In the genomic region with DNA sequence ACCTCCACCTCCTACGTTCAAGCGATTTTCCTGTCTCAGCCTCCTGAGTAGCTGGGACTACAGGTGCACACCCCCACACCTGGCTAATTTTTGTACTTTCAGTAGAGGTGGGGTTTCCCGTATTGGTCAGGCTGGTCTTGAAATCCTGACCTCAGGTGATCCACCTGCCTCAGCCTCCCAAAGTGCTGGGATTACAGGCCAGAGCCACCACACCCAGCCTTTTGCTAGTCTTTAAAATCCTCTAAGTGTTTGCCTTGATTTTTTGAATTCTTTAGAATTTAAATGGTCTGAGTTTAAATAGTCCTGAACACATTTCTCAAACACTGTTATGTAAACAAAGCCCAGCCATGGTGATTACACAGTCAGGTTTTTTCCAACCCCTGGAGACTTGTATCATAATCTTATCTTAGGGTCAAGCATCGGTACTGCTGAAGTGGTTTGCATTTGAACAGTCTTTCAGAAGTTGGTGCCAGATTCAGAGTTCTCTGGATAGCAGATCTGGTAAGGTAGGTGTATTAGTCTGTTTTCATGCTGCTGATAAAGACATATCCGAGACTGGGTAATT, we compare ENCODE assay signal across 22 cellular contexts. TPM values are rescaled to one million over a fixed set of nuclear protein-coding genes. Genes with fewer than 3 reads are reported as not detected.
A peak's percentile ranks its signal among the peaks of the same experiment; 100 is the strongest.
DNase-seq lines count a peak whose midpoint lies in the region; ATAC-seq, FAIRE-seq and TF ChIP-seq lines count a peak whose summit lies in the region.
"Had no signal": no experiment of that assay in that cellular context is flagged by ENCODE, and none has a peak within 500 bp of the region (broad histone marks: within the 10 kb centered on the region; RNA-seq: fewer than 3 reads in every experiment).

No MANE protein-coding gene starts in this region.

- DNase-seq in astrocyte of the spinal cord (ENCODE audit: low read depth, low spot score) (peak; percentile 7), HepG2 (ENCODE audit: low spot score) (peak; percentile 37), type B pancreatic cell (ENCODE audit: extremely low spot score, unreplicated experiment) (no peak), anterior cingulate cortex (lab: John Stamatoyannopoulos, UW) (no peak), globus pallidus (ENCODE audit: low spot score) (no peak), occipital lobe (lab: John Stamatoyannopoulos, UW) (no peak)
- DNase-seq: activated effector memory CD4-positive, alpha-beta T cell treated with Interleukin-2 at 50 U/mL for 16 hours; CD4-positive, alpha-beta memory T cell; DMS153; effector CD4-positive, alpha-beta T cell; H7; left colon; NCI-H1105; NCI-H2081; NCI-H510A; Peyer's patch had no signal

- no peaks in the 10 kb centered on the region for H3K27me3 Mint-ChIP-seq in type B pancreatic cell

- H3K4me3 Mint-ChIP-seq in type B pancreatic cell, result no peak overlapping the region
- H3K4me3 Mint-ChIP-seq: CD4-positive, alpha-beta memory T cell; central memory CD8-positive, alpha-beta T cell; neural crest cell had no signal

- intact Hi-C loops in HepG2 (cut with micrococcal nuclease; ENCODE audit: unreplicated experiment), result no loop called here

- no peaks in the 10 kb centered on the region for H3K36me3 Mint-ChIP-seq in type B pancreatic cell
- H3K36me3 Mint-ChIP-seq: CD4-positive, alpha-beta memory T cell had no signal

- TF ChIP-seq CTCF in HEK293 (tag by site-specific recombination; IDR thresholded peaks at IDR 0.05), result no peak
- no peak for TF ChIP-seq CTCF in astrocyte of the spinal cord (IDR thresholded peaks at IDR 0.05; ENCODE audit: low read depth, low read length)
- no peak for TF ChIP-seq CTCF in HepG2 (CRISPR knock-in tag; IDR thresholded peaks at IDR 0.05)
- TF ChIP-seq CTCF in type B pancreatic cell (conservative IDR thresholded peaks at IDR 0.05), result no peak

- H3K4me1 ChIP-seq in HEK293 (ENCODE audit: control insufficient read depth, insufficient read depth, low read length) (0 out of 2 replicates have a peak, but pooled peaks cover 3% of the 10 kb centered on the region), HepG2 (ENCODE audit: insufficient read depth, low read length) (peaks cover 54% of the 10 kb centered on the region)
- H3K4me1 ChIP-seq: Peyer's patch had no signal

- POLR2A ChIA-PET in HEK293 (lab: Yijun Ruan, JAX) (no interaction called here), HepG2 (lab: Yijun Ruan, JAX) (no interaction called here)

- H4K20me1 ChIP-seq in HepG2 (ENCODE audit: insufficient read depth, low read length), result no peaks in the 10 kb centered on the region

- no peak for FAIRE-seq in HepG2 (lab: Jason Lieb, UNC)
- FAIRE-seq: GM12892 had no signal

- TF ChIP-seq EP300 in HepG2 (IDR thresholded peaks at IDR 0.05; ENCODE audit: low read depth in 2 of 2, low read length in 2 of 2) (peak in 1 of 2 experiments; percentile 31; a peak in 1 of 4 replicates), HepG2 (CRISPR knock-in tag; IDR thresholded peaks at IDR 0.05; ENCODE audit: borderline replicate concordance) (no peak)

- no peak for ATAC-seq in HepG2
- ATAC-seq: left colon had no signal

- peak overlapping the region; percentile 12 for H3K27ac Mint-ChIP-seq in type B pancreatic cell
- H3K27ac Mint-ChIP-seq: CD4-positive, alpha-beta memory T cell had no signal

- no TSS peak for BruUV-seq in HepG2 (replicated peaks; lab: Mats Ljungman, UMichigan)

- H3K27me3 ChIP-seq in HepG2 (ENCODE audit: control insufficient read depth in 1 of 2, insufficient read depth in 2 of 2, low read length in 2 of 2), result peaks cover 1 to 18% of the 10 kb centered on the region in 2 experiments; a peak in 1 of 5 replicates
- H3K27me3 ChIP-seq: esophagus muscularis mucosa, Peyer's patch, SJSA1 had no signal

- in situ Hi-C loops in astrocyte of the spinal cord (cut with HindIII; ENCODE audit: low sequenced_read_pairs), result no loop called here
- in situ Hi-C loops in HepG2 (cut with HindIII; ENCODE audit: extremely low pct_ligation_motif_present, low pct_unique_long_range_greater_than_20kb), result no loop called here

- H3K27ac ChIP-seq in HEK293 (ENCODE audit: extremely low read depth, low read depth, low read length), result no peak overlapping the region
- no peak overlapping the region for H3K27ac ChIP-seq in HepG2 (ENCODE audit: extremely low read length, insufficient read depth, low read length)
- H3K27ac ChIP-seq: esophagus muscularis mucosa, Peyer's patch, SJSA1 had no signal

- H3K79me2 ChIP-seq in HepG2 (ENCODE audit: insufficient read depth, low read length), result no peaks in the 10 kb centered on the region

- H3K9me3 ChIP-seq in HEK293 (ENCODE audit: control insufficient read depth, insufficient read depth, low read depth, low read length) (no peaks in the 10 kb centered on the region), HepG2 (ENCODE audit: low read length) (no peaks in the 10 kb centered on the region)
- H3K9me3 ChIP-seq: esophagus muscularis mucosa, Peyer's patch, SJSA1 had no signal

- 25% methylated on average over 5 of the region's 5 CpGs for WGBS in HepG2 (ENCODE audit: low lambda C conversion rate)

- TF ChIP-seq POLR2A in HepG2 (IDR thresholded peaks at IDR 0.05; ENCODE audit: insufficient read depth in 1 of 2, low read depth in 2 of 2, low read length in 2 of 2), result no peak

- H3K4me1 Mint-ChIP-seq in type B pancreatic cell (ENCODE audit: unreplicated experiment), result peaks cover 4% of the 10 kb centered on the region
- H3K4me1 Mint-ChIP-seq: CD4-positive, alpha-beta memory T cell; central memory CD8-positive, alpha-beta T cell; neural crest cell had no signal

- H3K9ac ChIP-seq in HepG2 (ENCODE audit: insufficient read depth, low read depth, low read length), result no peak overlapping the region

- H3K4me2 ChIP-seq in HepG2 (ENCODE audit: low read depth, low read length), result peak overlapping the region; percentile 14; the same call in 1 of the 2 replicates

- CTCF ChIA-PET in HEK293 (lab: Yijun Ruan, JAX) (interaction anchor here (0.7 kb wide), 1 partner anchor 12 kb away, joined by 4 read pairs; no protein-coding TSS in a partner anchor), HepG2 (lab: Yijun Ruan, JAX; ENCODE audit: low intra/inter-chr PET ratio, low total read pairs) (no interaction called here)

- no peak overlapping the region for H3K4me3 ChIP-seq in HEK293 (ENCODE audit: low read depth, low read length)
- H3K4me3 ChIP-seq in astrocyte of the spinal cord (ENCODE audit: low read depth, low read length), result no peak overlapping the region
- no peak overlapping the region for H3K4me3 ChIP-seq in HepG2 (replicated peaks in 1 of 3; ENCODE audit: insufficient read depth in 1 of 3, low read depth in 2 of 3, low read length in 3 of 3)
- H3K4me3 ChIP-seq: esophagus muscularis mucosa, Peyer's patch, SJSA1 had no signal

- H2AFZ ChIP-seq in HepG2 (ENCODE audit: low read length), result no peak overlapping the region

- no peak for TF ChIP-seq RAD21 in HepG2 (CRISPR knock-in tag; IDR thresholded peaks at IDR 0.05)

- H3K36me3 ChIP-seq in HEK293 (ENCODE audit: control insufficient read depth in 2 of 2, insufficient read depth in 1 of 2, low read length in 2 of 2) (no peaks in the 10 kb centered on the region), HepG2 (replicated peaks in 1 of 2; ENCODE audit: control insufficient read depth in 1 of 2, insufficient read depth in 2 of 2, low read length in 2 of 2) (no peaks in the 10 kb centered on the region)
- H3K36me3 ChIP-seq: esophagus muscularis mucosa, Peyer's patch, SJSA1 had no signal

- H3K9me3 Mint-ChIP-seq in type B pancreatic cell, result peaks cover 10% of the 10 kb centered on the region
- H3K9me3 Mint-ChIP-seq: central memory CD8-positive, alpha-beta T cell; neural crest cell had no signal

TF ChIP-seq in HEK293, 187 proteins besides CTCF, POLR2A, EP300 and RAD21 (continues in another document):
- no peak for TF ChIP-seq ZNF701 (tag by site-specific recombination; IDR thresholded peaks at IDR 0.05)

TF ChIP-seq in HepG2, 621 proteins besides CTCF, POLR2A, EP300 and RAD21 (continues in another document):
- TF ChIP-seq NFE2L1 (CRISPR knock-in tag; IDR thresholded peaks at IDR 0.05; ENCODE audit: borderline replicate concordance), result no peak
- no peak for TF ChIP-seq PRPF4 (IDR thresholded peaks at IDR 0.05; ENCODE audit: low read depth, low read length, poor library complexity, severe bottlenecking)
- no peak for TF ChIP-seq GMEB2 (CRISPR knock-in tag; IDR thresholded peaks at IDR 0.05; ENCODE audit: low read depth)

RNA-seq across cellular contexts. Expression of gene PIAS1, which starts 28.2 kb away (rescaled TPM):
- total RNA-seq in HepG2 (2016; rRNA removed; fragmentation: Illumina TruSeq; extraction: Trizol) (20.7 and 23.2 TPM in 2 replicates), type B pancreatic cell (ENCODE audit: low replicate concordance) (56.2 and 67.2 TPM in 2 replicates), occipital lobe (24.0 TPM)
- total RNA-seq in HepG2 (2016; cell fraction: cytosol; rRNA removed; fragmentation: Illumina TruSeq; extraction: Trizol; ENCODE audit: low read depth), result 13.3 and 13.7 TPM in 2 replicates
- 19.2 and 20.9 TPM in 2 replicates for total RNA-seq in HepG2 (2016; cell fraction: insoluble cytoplasmic fraction; rRNA removed; fragmentation: Illumina TruSeq; extraction: Trizol)
- total RNA-seq in HepG2 (2016; cell fraction: membrane; rRNA removed; fragmentation: Illumina TruSeq; extraction: Trizol), result 15.7 and 17.4 TPM in 2 replicates
- total RNA-seq in HepG2 (2016; cell fraction: nucleus; rRNA removed; fragmentation: Illumina TruSeq; extraction: Trizol), result 40.8 and 44.2 TPM in 2 replicates
- polyA plus RNA-seq in HepG2 (2011; rRNA removed), result 27.8 and 33.7 TPM in 2 replicates
- polyA plus RNA-seq in HepG2 (2011; cell fraction: cytosol; rRNA removed), result 20.2 and 22.2 TPM in 2 replicates
- polyA plus RNA-seq in HepG2 (2011; cell fraction: nucleus; rRNA removed), result 52.0 and 60.6 TPM in 2 replicates
- polyA plus RNA-seq in HepG2 (2012), result 21.4 and 23.7 TPM in 2 replicates
- 1.9 and 2.4 TPM in 2 replicates for polyA plus RNA-seq in HepG2 (2016; cell fraction: cytosol; fragmentation: Illumina TruSeq; extraction: Trizol; ENCODE audit: low read depth)
- 26.7 and 30.0 TPM in 2 replicates for polyA plus RNA-seq in HepG2 (2016; cell fraction: insoluble cytoplasmic fraction; fragmentation: Illumina TruSeq; extraction: Trizol; ENCODE audit: low read depth)
- polyA plus RNA-seq in HepG2 (2016; cell fraction: membrane; fragmentation: Illumina TruSeq; extraction: Trizol; ENCODE audit: low read depth), result 4.2 and 4.8 TPM in 2 replicates
- polyA plus RNA-seq in HepG2 (2016; cell fraction: nucleus; fragmentation: Illumina TruSeq; extraction: Trizol; ENCODE audit: insufficient read depth, low read depth), result 25.3 and 26.6 TPM in 2 replicates
- 79.4 and 97.0 TPM in 2 replicates for polyA minus RNA-seq in HepG2 (2011; rRNA and poly(A)+ RNA removed; ENCODE audit: low replicate concordance)
- polyA minus RNA-seq in HepG2 (2011; cell fraction: cytosol; rRNA and poly(A)+ RNA removed), result 25.3 and 29.3 TPM in 2 replicates
- polyA minus RNA-seq in HepG2 (2011; cell fraction: nucleus; rRNA and poly(A)+ RNA removed), result 120 and 122 TPM in 2 replicates

Comparison
In these comparisons a context has a peak if more than half of its experiments do, and no peak if none do; other contexts are left out.
1. DNase-seq: peak in astrocyte of the spinal cord (single experiment) and HepG2 (single experiment); none in type B pancreatic cell (single experiment), anterior cingulate cortex (0 of 58), globus pallidus (single experiment) and occipital lobe (single experiment).